Comparison of ENCODE assay signal across 16 cellular contexts in genomic region chr10:58438340-58438739, GRCh38. TPM values are rescaled to one million over a fixed set of nuclear protein-coding genes. Genes with fewer than 3 reads are reported as not detected.
DNase-seq lines count a peak whose midpoint lies in the region; ATAC-seq, FAIRE-seq and TF ChIP-seq lines count a peak whose summit lies in the region.
"Had no signal": no experiment of that assay in that cellular context is flagged by ENCODE, and none has a peak within 500 bp of the region (broad histone marks: within the 10 kb centered on the region; RNA-seq: fewer than 3 reads in every experiment).

No MANE protein-coding gene starts in this region.

- H4K20me1 ChIP-seq in H9 (ENCODE audit: control insufficient read depth, insufficient read depth, insufficient read length) = no peaks in the 10 kb centered on the region
- H4K20me1 ChIP-seq: BLaER1 treated with 17β-estradiol and CSF1 and Interleukin-3, amounts not matched to agents 10 nM and 100 nM had no signal

- H3K9me3 Mint-ChIP-seq in nephron = peaks cover 10% of the 10 kb centered on the region
- H3K9me3 Mint-ChIP-seq in H9 = peaks cover 4 to 5% of the 10 kb centered on the region in 2 experiments; a peak in 3 of 5 replicates

- H3K4me2 ChIP-seq in H9 (ENCODE audit: insufficient read depth, insufficient read length, low read length) = no peak overlapping the region
- H3K4me2 ChIP-seq: BLaER1 treated with 17β-estradiol and CSF1 and Interleukin-3, amounts not matched to agents 10 nM and 100 nM had no signal

- H3K4ac ChIP-seq in H9 (ENCODE audit: low read depth, low read length) = no peak overlapping the region

- H3K4me3 Mint-ChIP-seq in nephron (no peak overlapping the region), H9 (no peak overlapping the region)

- H3T11ph ChIP-seq in H9 (ENCODE audit: low read length) = no peak overlapping the region

- no peaks in the 10 kb centered on the region for H3K36me3 ChIP-seq in heart left ventricle
- no peaks in the 10 kb centered on the region for H3K36me3 ChIP-seq in BE2C
- H3K36me3 ChIP-seq: BLaER1 treated with 17β-estradiol and CSF1 and Interleukin-3, amounts not matched to agents 10 nM and 100 nM; esophagus muscularis mucosa; uterus had no signal

- DNase-seq in AG20443 (ENCODE audit: low spot score) (peak; percentile 29), RCC 7860 (ENCODE audit: low spot score) (peak; percentile 59), epithelial cell of esophagus (ENCODE audit: low read depth) (peak; percentile 68), heart left ventricle (no peak), BE2C (no peak), H9 (no peak)
- DNase-seq in stimulated activated CD4-positive, alpha-beta T cell treated with anti-CD3 and anti-CD28 coated beads, Interleukin-12 subunit alpha, Interleukin-12 subunit beta, amount 100 ng/mL, for 4 hours = no peak
- DNase-seq: activated naive CD4-positive, alpha-beta T cell treated with Interleukin-2 at 50 U/mL for 16 hours; DND-41; MM.1S; stimulated activated CD4-positive, alpha-beta T cell treated with anti-CD3 and anti-CD28 coated beads, Interleukin-4, amount 100 ng/mL, for 1 hour; uterus had no signal

- H2AK5ac ChIP-seq in H9 (ENCODE audit: insufficient read length, low read length) = no peak overlapping the region

- H3K56ac ChIP-seq in H9 (ENCODE audit: insufficient read length, low read depth, low read length) = no peak overlapping the region

- H2BK20ac ChIP-seq in H9 (ENCODE audit: low read depth, low read length, poor library complexity, severe bottlenecking) = no peak overlapping the region

- no peak overlapping the region for H2BK5ac ChIP-seq in H9 (ENCODE audit: insufficient read length, low read length)

- peak; percentile 80 for FAIRE-seq in RCC 7860 (lab: Jason Lieb, UNC)
- FAIRE-seq: GM18507 had no signal

- intact Hi-C loops in heart left ventricle (cut with DNase I) = no loop called here

- no peaks in the 10 kb centered on the region for H3K27me3 Mint-ChIP-seq in nephron (ENCODE audit: low read depth)
- no peaks in the 10 kb centered on the region for H3K27me3 Mint-ChIP-seq in H9 (ENCODE audit: low read depth)

- no peak overlapping the region for H2BK15ac ChIP-seq in H9 (ENCODE audit: low read depth, low read length)

- no peak overlapping the region for H3K27ac ChIP-seq in heart left ventricle
- no peak overlapping the region for H3K27ac ChIP-seq in H9 (ENCODE audit: insufficient read length, low read depth, low read length)
- H3K27ac ChIP-seq: BLaER1 treated with 17β-estradiol and CSF1 and Interleukin-3, amounts not matched to agents 10 nM and 100 nM; uterus had no signal

- H3K23ac ChIP-seq in H9 (ENCODE audit: insufficient read length, low read depth, low read length) = no peak overlapping the region

- no peaks in the 10 kb centered on the region for H3K79me2 ChIP-seq in H9 (ENCODE audit: insufficient read depth, low read length)

- H3K4me1 ChIP-seq in heart left ventricle (peaks cover 0 to 8% (median 0%) of the 10 kb centered on the region in 12 donors), BE2C (no peaks in the 10 kb centered on the region), H9 (ENCODE audit: insufficient read depth, low read length) (peaks cover 5% of the 10 kb centered on the region; the same call in 1 of the 2 replicates)
- H3K4me1 ChIP-seq: uterus had no signal

- ATAC-seq in heart left ventricle = no peak

- TF ChIP-seq CTCF in epithelial cell of esophagus (IDR thresholded peaks at IDR 0.05; ENCODE audit: insufficient read depth, low read depth, low read length, missing control alignments) = no peak
- no peak for TF ChIP-seq CTCF in nephron (IDR thresholded peaks at IDR 0.05; ENCODE audit: unreplicated experiment in 3 of 3)
- no peak for TF ChIP-seq CTCF in heart left ventricle (IDR thresholded peaks at IDR 0.05)
- TF ChIP-seq CTCF in BE2C (IDR thresholded peaks at IDR 0.05; ENCODE audit: low read depth, low read length) = no peak
- TF ChIP-seq CTCF in H9 (conservative IDR thresholded peaks at IDR 0.05) = no peak

- H3K4me3 ChIP-seq in epithelial cell of esophagus (ENCODE audit: low read length) (no peak overlapping the region), heart left ventricle (no peak overlapping the region), BE2C (ENCODE audit: low read depth, low read length) (no peak overlapping the region)
- H3K4me3 ChIP-seq: BLaER1 treated with 17β-estradiol and CSF1 and Interleukin-3, amounts not matched to agents 10 nM and 100 nM; esophagus muscularis mucosa; uterus had no signal

- H4K91ac ChIP-seq in H9 (ENCODE audit: insufficient read length, low read depth, low read length) = no peak overlapping the region

- no peak overlapping the region for H3K14ac ChIP-seq in H9 (ENCODE audit: insufficient read depth, low read length)

- H2AFZ ChIP-seq in H9 (ENCODE audit: low read length) = no peak overlapping the region

- H3K9me3 ChIP-seq in heart left ventricle (peaks cover 0 to 15% (median 0%) of the 10 kb centered on the region in 12 donors), BE2C (no peaks in the 10 kb centered on the region), H9 (ENCODE audit: control insufficient read depth, low read depth, low read length) (no peaks in the 10 kb centered on the region)
- H3K9me3 ChIP-seq: BLaER1 treated with 17β-estradiol and CSF1 and Interleukin-3, amounts not matched to agents 10 nM and 100 nM; uterus had no signal

- no peak overlapping the region for H2BK120ac ChIP-seq in H9 (ENCODE audit: low read depth, low read length, poor library complexity, severe bottlenecking)

- H3K9ac ChIP-seq in H9 (ENCODE audit: extremely low read depth, insufficient read length, low read length) = no peak overlapping the region
- H3K9ac ChIP-seq: BLaER1 treated with 17β-estradiol and CSF1 and Interleukin-3, amounts not matched to agents 10 nM and 100 nM had no signal

- 66 to 68% (median 66%) methylated on average over 2 of the region's 2 CpGs for WGBS in heart left ventricle, 4 donors
- no CpG with 5 or more reads among the region's 2 CpGs for WGBS in H9 (ENCODE audit: extremely low coverage, insufficient read length, low lambda C conversion rate)

- H3K4me1 Mint-ChIP-seq in nephron (peaks cover 25% of the 10 kb centered on the region), H9 (peaks cover 12 to 13% of the 10 kb centered on the region in 2 experiments)

- H2BK12ac ChIP-seq in H9 (ENCODE audit: insufficient read length, low read depth, low read length) = no peak overlapping the region

- H3K27ac Mint-ChIP-seq in nephron = peak overlapping the region; percentile 32 to 89 (median 83)
- no peak overlapping the region for H3K27ac Mint-ChIP-seq in H9

- no peak overlapping the region for H3K18ac ChIP-seq in H9 (ENCODE audit: insufficient read length, low read depth, low read length)

- H4K8ac ChIP-seq in H9 (replicated peaks; ENCODE audit: insufficient read length, low read depth, low read length) = no peak overlapping the region

- H3K23me2 ChIP-seq in H9 (ENCODE audit: insufficient read length, low read depth, low read length, poor library complexity, severe bottlenecking) = no peaks in the 10 kb centered on the region

- no peaks in the 10 kb centered on the region for H3K79me1 ChIP-seq in H9 (ENCODE audit: insufficient read depth, low read depth, low read length, poor library complexity, severe bottlenecking)

- H3K36me3 Mint-ChIP-seq in nephron (ENCODE audit: low read depth) = no peaks in the 10 kb centered on the region
- no peaks in the 10 kb centered on the region; a peak in 1 of 7 replicates for H3K36me3 Mint-ChIP-seq in H9 (ENCODE audit: insufficient read depth in 1 of 3, low read depth in 3 of 3)

- H3K27me3 ChIP-seq in heart left ventricle (no peaks in the 10 kb centered on the region), BE2C (no peaks in the 10 kb centered on the region), H9 (ENCODE audit: insufficient read depth, low read length) (no peaks in the 10 kb centered on the region)
- H3K27me3 ChIP-seq: BLaER1 treated with 17β-estradiol and CSF1 and Interleukin-3, amounts not matched to agents 10 nM and 100 nM; esophagus muscularis mucosa; uterus had no signal

- no peak for TF ChIP-seq POLR2A in heart left ventricle (IDR thresholded peaks at IDR 0.05)

- no peak overlapping the region for H4K5ac ChIP-seq in H9 (ENCODE audit: insufficient read length, low read depth, low read length)

RNA-seq across cellular contexts. Expression of gene TFAM, which starts 53.1 kb away (rescaled TPM):
- total RNA-seq in heart left ventricle = 10 to 100 TPM; 13.0 to 33.8 (median 21.2) TPM
- 10 to 100 TPM in 1 of 2 donors, 1 to 10 TPM in 1; 4.6 to 18.8 TPM for polyA plus RNA-seq in heart left ventricle
- polyA plus RNA-seq in BE2C (2012; ENCODE audit: insufficient read depth, insufficient read length, low read depth) = 44.0 TPM
- 129 and 144 TPM in 2 replicates for total RNA-seq in H9 (2021)

Comparison
In these comparisons a context has a peak if more than half of its experiments do, and no peak if none do; other contexts are left out.
1. DNase-seq: peak in AG20443 (single experiment), RCC 7860 (single experiment) and epithelial cell of esophagus (single experiment); none in heart left ventricle (0 of 5), BE2C (single experiment), stimulated activated CD4-positive, alpha-beta T cell treated with anti-CD3 and anti-CD28 coated beads, Interleukin-12 subunit alpha, Interleukin-12 subunit beta, amount 100 ng/mL, for 4 hours (single experiment) and H9 (single experiment).
2. H3K27ac Mint-ChIP-seq: peak in nephron (3 of 3); none in H9 (0 of 3).